1 cellular context compared by ENCODE assay signal in genomic region chr4:99506781-99507180, GRCh38.
TF ChIP-seq lines count a peak whose summit lies in the region.

No MANE protein-coding gene starts in this region.

TF ChIP-seq in GM23338, 12 proteins besides CTCF, POLR2A, EP300 and RAD21 (continued from another document):
- TF ChIP-seq, protein P1, sequence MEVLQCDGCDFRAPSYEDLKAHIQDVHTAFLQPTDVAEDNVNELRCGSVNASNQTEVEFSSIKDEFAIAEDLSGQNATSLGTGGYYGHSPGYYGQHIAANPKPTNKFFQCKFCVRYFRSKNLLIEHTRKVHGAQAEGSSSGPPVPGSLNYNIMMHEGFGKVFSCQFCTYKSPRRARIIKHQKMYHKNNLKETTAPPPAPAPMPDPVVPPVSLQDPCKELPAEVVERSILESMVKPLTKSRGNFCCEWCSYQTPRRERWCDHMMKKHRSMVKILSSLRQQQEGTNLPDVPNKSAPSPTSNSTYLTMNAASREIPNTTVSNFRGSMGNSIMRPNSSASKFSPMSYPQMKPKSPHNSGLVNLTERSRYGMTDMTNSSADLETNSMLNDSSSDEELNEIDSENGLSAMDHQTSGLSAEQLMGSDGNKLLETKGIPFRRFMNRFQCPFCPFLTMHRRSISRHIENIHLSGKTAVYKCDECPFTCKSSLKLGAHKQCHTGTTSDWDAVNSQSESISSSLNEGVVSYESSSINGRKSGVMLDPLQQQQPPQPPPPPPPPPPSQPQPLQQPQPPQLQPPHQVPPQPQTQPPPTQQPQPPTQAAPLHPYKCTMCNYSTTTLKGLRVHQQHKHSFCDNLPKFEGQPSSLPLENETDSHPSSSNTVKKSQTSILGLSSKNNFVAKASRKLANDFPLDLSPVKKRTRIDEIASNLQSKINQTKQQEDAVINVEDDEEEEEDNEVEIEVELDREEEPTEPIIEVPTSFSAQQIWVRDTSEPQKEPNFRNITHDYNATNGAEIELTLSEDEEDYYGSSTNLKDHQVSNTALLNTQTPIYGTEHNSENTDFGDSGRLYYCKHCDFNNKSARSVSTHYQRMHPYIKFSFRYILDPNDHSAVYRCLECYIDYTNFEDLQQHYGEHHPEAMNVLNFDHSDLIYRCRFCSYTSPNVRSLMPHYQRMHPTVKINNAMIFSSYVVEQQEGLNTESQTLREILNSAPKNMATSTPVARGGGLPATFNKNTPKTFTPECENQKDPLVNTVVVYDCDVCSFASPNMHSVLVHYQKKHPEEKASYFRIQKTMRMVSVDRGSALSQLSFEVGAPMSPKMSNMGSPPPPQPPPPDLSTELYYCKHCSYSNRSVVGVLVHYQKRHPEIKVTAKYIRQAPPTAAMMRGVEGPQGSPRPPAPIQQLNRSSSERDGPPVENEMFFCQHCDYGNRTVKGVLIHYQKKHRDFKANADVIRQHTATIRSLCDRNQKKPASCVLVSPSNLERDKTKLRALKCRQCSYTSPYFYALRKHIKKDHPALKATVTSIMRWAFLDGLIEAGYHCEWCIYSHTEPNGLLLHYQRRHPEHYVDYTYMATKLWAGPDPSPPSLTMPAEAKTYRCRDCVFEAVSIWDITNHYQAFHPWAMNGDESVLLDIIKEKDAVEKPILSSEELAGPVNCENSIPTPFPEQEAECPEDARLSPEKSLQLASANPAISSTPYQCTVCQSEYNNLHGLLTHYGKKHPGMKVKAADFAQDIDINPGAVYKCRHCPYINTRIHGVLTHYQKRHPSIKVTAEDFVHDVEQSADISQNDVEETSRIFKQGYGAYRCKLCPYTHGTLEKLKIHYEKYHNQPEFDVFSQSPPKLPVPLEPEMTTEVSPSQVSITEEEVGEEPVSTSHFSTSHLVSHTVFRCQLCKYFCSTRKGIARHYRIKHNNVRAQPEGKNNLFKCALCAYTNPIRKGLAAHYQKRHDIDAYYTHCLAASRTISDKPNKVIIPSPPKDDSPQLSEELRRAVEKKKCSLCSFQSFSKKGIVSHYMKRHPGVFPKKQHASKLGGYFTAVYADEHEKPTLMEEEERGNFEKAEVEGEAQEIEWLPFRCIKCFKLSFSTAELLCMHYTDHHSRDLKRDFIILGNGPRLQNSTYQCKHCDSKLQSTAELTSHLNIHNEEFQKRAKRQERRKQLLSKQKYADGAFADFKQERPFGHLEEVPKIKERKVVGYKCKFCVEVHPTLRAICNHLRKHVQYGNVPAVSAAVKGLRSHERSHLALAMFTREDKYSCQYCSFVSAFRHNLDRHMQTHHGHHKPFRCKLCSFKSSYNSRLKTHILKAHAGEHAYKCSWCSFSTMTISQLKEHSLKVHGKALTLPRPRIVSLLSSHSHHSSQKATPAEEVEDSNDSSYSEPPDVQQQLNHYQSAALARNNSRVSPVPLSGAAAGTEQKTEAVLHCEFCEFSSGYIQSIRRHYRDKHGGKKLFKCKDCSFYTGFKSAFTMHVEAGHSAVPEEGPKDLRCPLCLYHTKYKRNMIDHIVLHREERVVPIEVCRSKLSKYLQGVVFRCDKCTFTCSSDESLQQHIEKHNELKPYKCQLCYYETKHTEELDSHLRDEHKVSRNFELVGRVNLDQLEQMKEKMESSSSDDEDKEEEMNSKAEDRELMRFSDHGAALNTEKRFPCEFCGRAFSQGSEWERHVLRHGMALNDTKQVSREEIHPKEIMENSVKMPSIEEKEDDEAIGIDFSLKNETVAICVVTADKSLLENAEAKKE (CRISPR knock-in tag; IDR thresholded peaks at IDR 0.05) = no peak
- TF ChIP-seq CREB1 (CRISPR knock-in tag; IDR thresholded peaks at IDR 0.05; ENCODE audit: low read depth) (no peak), JUNB (IDR thresholded peaks at IDR 0.05; ENCODE audit: unreplicated experiment) (no peak), ZNF331 (CRISPR knock-in tag; IDR thresholded peaks at IDR 0.05; ENCODE audit: low read depth) (no peak)
